8 cellular contexts compared by ENCODE assay signal in the genomic region with DNA sequence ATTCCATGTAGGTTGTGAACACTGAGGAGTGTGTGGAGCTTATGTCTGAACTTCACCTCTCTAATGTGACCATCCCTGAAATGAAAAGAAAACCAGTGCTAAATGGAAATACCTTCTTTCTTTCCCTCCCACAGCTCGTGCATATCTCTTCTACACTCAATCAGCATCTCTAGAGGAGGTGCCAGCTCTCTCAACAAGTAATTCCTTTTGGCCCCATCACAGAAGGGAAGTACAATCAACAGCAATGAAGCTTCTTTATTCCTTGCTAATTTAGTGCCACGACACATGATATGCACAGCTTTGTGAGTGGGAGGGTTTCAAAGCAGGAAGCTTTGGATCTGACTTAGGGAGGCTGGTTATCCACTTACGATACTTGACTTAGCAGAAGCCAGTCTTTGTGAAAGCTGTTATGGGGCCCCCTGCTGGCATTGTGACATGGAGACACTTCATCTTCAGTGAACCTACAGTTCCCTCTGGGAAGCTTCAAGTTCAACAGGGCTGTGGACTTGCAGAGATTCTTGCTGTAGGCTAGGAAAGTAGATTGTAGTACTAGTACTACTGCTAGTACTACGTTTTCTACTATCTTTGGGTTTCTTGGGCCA.
DNase-seq lines count a peak whose midpoint lies in the region; ATAC-seq, FAIRE-seq and TF ChIP-seq lines count a peak whose summit lies in the region.

No MANE protein-coding gene starts in this region.

- peaks cover 2% of the 10 kb centered on the region for H3K9me3 Mint-ChIP-seq in astrocyte (ENCODE audit: unreplicated experiment)

- H3K27ac ChIP-seq in astrocyte (ENCODE audit: low read depth, low read length): no peak overlapping the region

- H3K27me3 Mint-ChIP-seq in astrocyte (ENCODE audit: low read depth, unreplicated experiment): no peaks in the 10 kb centered on the region

- H2AFZ ChIP-seq in astrocyte (ENCODE audit: low read depth, low read length): no peak overlapping the region

- FAIRE-seq in astrocyte (lab: Jason Lieb, UNC): no peak

- no peak overlapping the region for H3K4me3 Mint-ChIP-seq in astrocyte (ENCODE audit: unreplicated experiment)

- peaks cover 5% of the 10 kb centered on the region for H3K27me3 ChIP-seq in NT2/D1 (ENCODE audit: insufficient read depth, insufficient read length)
- H3K27me3 ChIP-seq in astrocyte (ENCODE audit: insufficient read depth, low read length): no peaks in the 10 kb centered on the region

- no peaks in the 10 kb centered on the region for H3K79me2 ChIP-seq in astrocyte (ENCODE audit: insufficient read depth, low read length)

- H3K4me1 Mint-ChIP-seq in astrocyte (ENCODE audit: low read depth, unreplicated experiment): peaks cover 7% of the 10 kb centered on the region

- H3K36me3 ChIP-seq in NT2/D1 (ENCODE audit: insufficient read depth, insufficient read length, low read length) (no peaks in the 10 kb centered on the region), astrocyte (ENCODE audit: insufficient read depth, low read length) (no peaks in the 10 kb centered on the region)

- peak; percentile 25 for TF ChIP-seq CTCF in astrocyte (IDR thresholded peaks at IDR 0.05; ENCODE audit: insufficient read depth, low read depth, low read length)

- H3K4me1 ChIP-seq in NT2/D1 (ENCODE audit: insufficient read depth, insufficient read length) (peaks cover 2% of the 10 kb centered on the region), astrocyte (ENCODE audit: insufficient read depth, low read length) (no peaks in the 10 kb centered on the region)

- no peak overlapping the region for H3K27ac Mint-ChIP-seq in astrocyte (ENCODE audit: unreplicated experiment)

- no peak overlapping the region for H3K4me2 ChIP-seq in astrocyte (ENCODE audit: low read length)

- H3K9me3 ChIP-seq in NT2/D1 (ENCODE audit: insufficient read depth, low read length) (peaks cover 9% of the 10 kb centered on the region; the same call in 1 of the 2 replicates), astrocyte (ENCODE audit: insufficient read depth, low read depth, low read length) (no peaks in the 10 kb centered on the region)

- ATAC-seq in HG02885 (IDR thresholded peaks at IDR 0.05; ENCODE audit: poor library complexity, unreplicated experiment): peak; percentile 73
- ATAC-seq in GM18858 (IDR thresholded peaks at IDR 0.05; ENCODE audit: unreplicated experiment): no peak
- no peak for ATAC-seq in HG02571 (IDR thresholded peaks at IDR 0.05; ENCODE audit: unreplicated experiment)

- H3K9ac ChIP-seq in NT2/D1 (ENCODE audit: insufficient read length, low read depth): no peak overlapping the region
- no peak overlapping the region for H3K9ac ChIP-seq in astrocyte (ENCODE audit: low read length)

- H3K36me3 Mint-ChIP-seq in astrocyte (ENCODE audit: low read depth, unreplicated experiment): no peaks in the 10 kb centered on the region

- DNase-seq in GM04503 (ENCODE audit: low read depth) (peak; percentile 20), NT2/D1 (ENCODE audit: low read depth, low spot score) (peak; percentile 49), astrocyte (ENCODE audit: low read depth) (peak; percentile 23), iPS-NIHi7 (ENCODE audit: extremely low spot score) (peak; percentile 40)
- DNase-seq in stimulated activated CD4-positive, alpha-beta T cell treated with anti-CD3 and anti-CD28 coated beads, Interleukin-4, amount 100 ng/mL, for 1 hour: peak; percentile 25

- no peaks in the 10 kb centered on the region for H4K20me1 ChIP-seq in astrocyte (ENCODE audit: insufficient read depth, low read length)

- H3K4me3 ChIP-seq in NT2/D1 (ENCODE audit: insufficient read length, low read depth): no peak overlapping the region
- H3K4me3 ChIP-seq in astrocyte (ENCODE audit: insufficient read depth, low read depth, low read length): no peak overlapping the region
